In the genomic region with DNA sequence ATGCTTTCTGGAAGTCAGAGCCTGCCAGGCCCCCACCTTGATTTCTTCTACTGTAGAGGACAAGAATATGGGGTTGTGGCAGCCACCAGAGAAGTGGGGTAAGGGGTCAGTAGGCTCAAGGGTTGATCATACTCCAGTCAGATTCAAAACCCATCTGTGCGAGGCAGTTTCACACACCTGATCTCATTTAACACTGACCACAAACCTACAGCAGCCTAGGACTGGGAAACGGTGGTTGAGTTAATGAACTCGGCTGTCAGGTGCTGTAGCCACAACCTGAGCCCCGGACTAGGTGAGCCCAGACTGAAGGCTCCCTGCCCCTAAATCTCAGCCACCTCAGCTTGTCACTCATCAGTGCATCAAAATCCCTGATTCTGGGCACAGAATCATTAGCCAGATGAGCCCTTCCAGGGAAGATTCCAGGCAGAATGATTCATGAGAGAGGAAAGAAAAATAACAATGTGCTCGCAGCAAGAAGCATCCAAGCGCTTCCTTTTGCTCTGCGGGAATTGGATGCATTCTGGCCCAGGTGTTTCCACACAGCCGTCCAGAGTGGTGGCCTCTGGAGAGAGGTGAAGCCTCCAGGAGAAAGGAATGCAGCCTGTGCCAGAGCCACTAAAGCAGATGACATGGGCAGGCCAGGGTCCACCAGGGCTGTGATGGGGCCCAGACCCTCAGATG, we compare ENCODE assay signal across 13 cellular contexts.
DNase-seq lines count a peak whose midpoint lies in the region; ATAC-seq and TF ChIP-seq lines count a peak whose summit lies in the region.
"Had no signal": no experiment of that assay in that cellular context is flagged by ENCODE, and none has a peak within 500 bp of the region (broad histone marks: within the 10 kb centered on the region; RNA-seq: fewer than 3 reads in every experiment).

No MANE protein-coding gene starts in this region.

- no peak for TF ChIP-seq CTCF in GM12865 (IDR thresholded peaks at IDR 0.05; ENCODE audit: insufficient read depth, low read depth, low read length, missing control alignments)
- TF ChIP-seq CTCF in endodermal cell (conservative IDR thresholded peaks at IDR 0.05), result no peak
- TF ChIP-seq CTCF in SK-N-SH (IDR thresholded peaks at IDR 0.05), result no peak
- no peak for TF ChIP-seq CTCF in GM20000 (IDR thresholded peaks at IDR 0.05; ENCODE audit: extremely low read depth, missing control alignments)

- H3K27ac ChIP-seq in endodermal cell (ENCODE audit: low read depth, low read length) (peak overlapping the region; percentile 9), SK-N-SH (ENCODE audit: low read depth in 2 of 2, low read length in 1 of 2) (no peak overlapping the region)
- H3K27ac ChIP-seq: skin epidermis had no signal

- H3K9me2 ChIP-seq in SK-N-SH, result no peaks in the 10 kb centered on the region

- CTCF ChIA-PET in SK-N-SH (lab: Yijun Ruan, JAX), result no interaction called here

- no peak overlapping the region for H3K4me2 ChIP-seq in SK-N-SH

- peak; percentile 77 for ATAC-seq in GM21381 (IDR thresholded peaks at IDR 0.05; ENCODE audit: unreplicated experiment)
- ATAC-seq in HG03159 (IDR thresholded peaks at IDR 0.05; ENCODE audit: unreplicated experiment), result peak; percentile 84

- H3K27ac Mint-ChIP-seq in endodermal cell, result no peak overlapping the region
- no peak overlapping the region for H3K27ac Mint-ChIP-seq in activated CD4-positive, alpha-beta T cell treated with anti-CD3 and anti-CD28 coated beads, Interleukin-2, amount 10 ng/mL, durations not matched to agents 24 days and 14 days
- H3K27ac Mint-ChIP-seq: activated B cell treated with CpG ODN at 0.5 μM for 24 hours; activated naive CD8-positive, alpha-beta T cell treated with anti-CD3 and anti-CD28 coated beads, Interleukin-2, amount 10 ng/mL, durations not matched to agents 7 days and 5 days; memory B cell; stimulated activated naive B cell treated with anti-CD40 and anti-IgM and Interleukin-4, amounts not matched to agents 10 μg/mL and 1 μg/mL and 100 μg/mL, for 72 hours had no signal

- TF ChIP-seq EP300 in SK-N-SH (IDR thresholded peaks at IDR 0.05; ENCODE audit: borderline replicate concordance in 1 of 2, low read depth in 1 of 2, low read length in 1 of 2), result no peak

- H3K4me3 Mint-ChIP-seq in endodermal cell, result no peak overlapping the region
- H3K4me3 Mint-ChIP-seq in activated CD4-positive, alpha-beta T cell treated with anti-CD3 and anti-CD28 coated beads, Interleukin-2, amount 10 ng/mL, durations not matched to agents 24 days and 14 days, result no peak overlapping the region
- H3K4me3 Mint-ChIP-seq: activated B cell treated with CpG ODN at 0.5 μM for 24 hours; activated naive CD8-positive, alpha-beta T cell treated with anti-CD3 and anti-CD28 coated beads, Interleukin-2, amount 10 ng/mL, durations not matched to agents 7 days and 5 days; memory B cell; stimulated activated naive B cell treated with anti-CD40 and anti-IgM and Interleukin-4, amounts not matched to agents 10 μg/mL and 1 μg/mL and 100 μg/mL, for 72 hours had no signal

- H4K20me1 ChIP-seq in SK-N-SH (ENCODE audit: insufficient read depth), result no peaks in the 10 kb centered on the region

- intact Hi-C loops in activated CD4-positive, alpha-beta T cell treated with anti-CD3 and anti-CD28 coated beads, Interleukin-2, amount 10 ng/mL, durations not matched to agents 24 days and 14 days (cut with micrococcal nuclease), result no loop called here

- H3K36me3 ChIP-seq in endodermal cell (ENCODE audit: control insufficient read depth, insufficient read depth, low read length) (no peaks in the 10 kb centered on the region), SK-N-SH (replicated peaks in 1 of 2; ENCODE audit: control insufficient read depth in 1 of 2, insufficient read depth in 2 of 2, low read length in 1 of 2) (no peaks in the 10 kb centered on the region)

- peaks cover 18% of the 10 kb centered on the region for H3K27me3 Mint-ChIP-seq in endodermal cell (ENCODE audit: insufficient read depth)
- peaks cover 9% of the 10 kb centered on the region for H3K27me3 Mint-ChIP-seq in activated CD4-positive, alpha-beta T cell treated with anti-CD3 and anti-CD28 coated beads, Interleukin-2, amount 10 ng/mL, durations not matched to agents 24 days and 14 days

- H3K9ac ChIP-seq in endodermal cell (ENCODE audit: extremely low read depth, low read length, poor library complexity, severe bottlenecking) (no peak overlapping the region), SK-N-SH (no peak overlapping the region)

- peaks cover 35% of the 10 kb centered on the region for H3K9me3 ChIP-seq in endodermal cell (ENCODE audit: control insufficient read depth, low read length)
- no peaks in the 10 kb centered on the region for H3K9me3 ChIP-seq in SK-N-SH

- H3K27me3 ChIP-seq in endodermal cell (ENCODE audit: control insufficient read depth, insufficient read depth, low read length, poor library complexity, severe bottlenecking) (no peaks in the 10 kb centered on the region), SK-N-SH (ENCODE audit: insufficient read depth) (no peaks in the 10 kb centered on the region)

- H3K79me2 ChIP-seq in SK-N-SH (ENCODE audit: insufficient read depth), result no peaks in the 10 kb centered on the region

- peaks cover 10% of the 10 kb centered on the region for H3K36me3 Mint-ChIP-seq in endodermal cell (ENCODE audit: low read depth)
- no peaks in the 10 kb centered on the region for H3K36me3 Mint-ChIP-seq in activated CD4-positive, alpha-beta T cell treated with anti-CD3 and anti-CD28 coated beads, Interleukin-2, amount 10 ng/mL, durations not matched to agents 24 days and 14 days (ENCODE audit: low read depth)

- no peak overlapping the region for H2AFZ ChIP-seq in SK-N-SH (ENCODE audit: low read depth)

- no peaks in the 10 kb centered on the region for H3F3A ChIP-seq in SK-N-SH (replicated peaks; ENCODE audit: insufficient read depth)

- POLR2A ChIA-PET in SK-N-SH (lab: Yijun Ruan, JAX), result no interaction called here

- no peak for TF ChIP-seq RAD21 in SK-N-SH (IDR thresholded peaks at IDR 0.05; ENCODE audit: low read length)

- H3K4me1 ChIP-seq in endodermal cell (ENCODE audit: control insufficient read depth, insufficient read depth, low read length) (no peaks in the 10 kb centered on the region), SK-N-SH (ENCODE audit: control insufficient read depth in 1 of 2, insufficient read depth in 2 of 2, low read depth in 1 of 2, low read length in 1 of 2) (no peaks in the 10 kb centered on the region)

- H3K4me3 ChIP-seq in GM12865 (ENCODE audit: low read depth, low read length), result no peak overlapping the region
- no peak overlapping the region for H3K4me3 ChIP-seq in endodermal cell (ENCODE audit: low read length)
- H3K4me3 ChIP-seq in SK-N-SH (ENCODE audit: low read depth in 2 of 2, low read length in 1 of 2), result no peak overlapping the region
- H3K4me3 ChIP-seq: skin epidermis had no signal

- no peaks in the 10 kb centered on the region for H3K4me1 Mint-ChIP-seq in endodermal cell
- no peaks in the 10 kb centered on the region for H3K4me1 Mint-ChIP-seq in activated CD4-positive, alpha-beta T cell treated with anti-CD3 and anti-CD28 coated beads, Interleukin-2, amount 10 ng/mL, durations not matched to agents 24 days and 14 days
- H3K4me1 Mint-ChIP-seq: memory B cell; stimulated activated naive B cell treated with anti-CD40 and anti-IgM and Interleukin-4, amounts not matched to agents 10 μg/mL and 1 μg/mL and 100 μg/mL, for 72 hours had no signal

- WGBS in endodermal cell (ENCODE audit: insufficient coverage in 1 of 2, insufficient read length in 1 of 2), 2 experiments, result 92 to 95% methylated on average over 3 to 8 of the region's 8 CpGs
- WGBS in SK-N-SH (ENCODE audit: low lambda C conversion rate), result 58% methylated on average over 7 of the region's 8 CpGs

- H3K9me3 Mint-ChIP-seq in endodermal cell, result peaks cover 46% of the 10 kb centered on the region
- peaks cover 31% of the 10 kb centered on the region for H3K9me3 Mint-ChIP-seq in activated CD4-positive, alpha-beta T cell treated with anti-CD3 and anti-CD28 coated beads, Interleukin-2, amount 10 ng/mL, durations not matched to agents 24 days and 14 days

- peak; percentile 48 for DNase-seq in GM12865 (ENCODE audit: low read depth)
- no peak for DNase-seq in endodermal cell
- DNase-seq in SK-N-SH, result no peak
- no peak for DNase-seq in activated CD4-positive, alpha-beta T cell treated with anti-CD3 and anti-CD28 coated beads, Interleukin-2, amount 10 ng/mL, durations not matched to agents 24 days and 14 days
- no peak for DNase-seq in GM20000 (ENCODE audit: low spot score)
- DNase-seq in activated T-cell treated with anti-CD3 and anti-CD28 coated beads for 4 hours, result no peak
- DNase-seq: activated B cell treated with CpG ODN at 0.5 μM for 24 hours; activated naive CD8-positive, alpha-beta T cell treated with anti-CD3 and anti-CD28 coated beads, Interleukin-2, amount 10 ng/mL, durations not matched to agents 7 days and 5 days; stimulated activated naive B cell treated with anti-CD40 and anti-IgM and Interleukin-4, amounts not matched to agents 10 μg/mL and 1 μg/mL and 100 μg/mL, for 72 hours had no signal

TF ChIP-seq in SK-N-SH, 30 proteins besides CTCF, POLR2A, EP300 and RAD21 (continues in another document):
- TF ChIP-seq TCF12 (IDR thresholded peaks at IDR 0.05) (no peak), YY1 (IDR thresholded peaks at IDR 0.05; ENCODE audit: low read depth) (no peak), FOXM1 (IDR thresholded peaks at IDR 0.05; ENCODE audit: low read depth) (no peak)
- TF ChIP-seq, protein P1, sequence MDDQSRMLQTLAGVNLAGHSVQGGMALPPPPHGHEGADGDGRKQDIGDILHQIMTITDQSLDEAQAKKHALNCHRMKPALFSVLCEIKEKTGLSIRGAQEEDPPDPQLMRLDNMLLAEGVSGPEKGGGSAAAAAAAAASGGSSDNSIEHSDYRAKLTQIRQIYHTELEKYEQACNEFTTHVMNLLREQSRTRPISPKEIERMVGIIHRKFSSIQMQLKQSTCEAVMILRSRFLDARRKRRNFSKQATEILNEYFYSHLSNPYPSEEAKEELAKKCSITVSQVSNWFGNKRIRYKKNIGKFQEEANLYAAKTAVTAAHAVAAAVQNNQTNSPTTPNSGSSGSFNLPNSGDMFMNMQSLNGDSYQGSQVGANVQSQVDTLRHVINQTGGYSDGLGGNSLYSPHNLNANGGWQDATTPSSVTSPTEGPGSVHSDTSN (IDR thresholded peaks at IDR 0.05), result no peak
